1 cellular context compared by ENCODE assay signal in the genomic region with DNA sequence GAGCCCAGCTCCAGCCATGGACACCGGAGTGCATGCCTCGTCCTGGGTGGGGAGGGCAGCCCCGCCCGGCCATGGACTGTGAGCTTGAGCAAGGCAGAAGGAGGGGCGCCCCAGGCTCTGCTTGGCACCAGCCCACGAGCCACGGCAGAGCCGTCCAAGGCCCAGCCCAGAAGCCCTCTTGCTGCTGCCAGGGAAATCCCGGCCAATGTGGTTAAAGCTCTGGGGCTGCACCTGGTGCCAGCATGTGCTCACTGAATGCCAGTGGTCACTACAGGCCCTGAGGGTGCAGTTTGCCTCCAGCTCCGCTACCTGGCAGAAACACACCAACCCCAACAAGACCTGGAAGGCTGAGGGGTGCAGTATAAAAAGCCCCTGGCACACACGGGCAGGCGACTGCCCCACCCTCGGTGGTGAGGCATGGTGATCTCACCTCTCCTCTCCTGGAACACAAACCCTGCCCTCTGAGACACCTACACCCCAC.
TF ChIP-seq lines count a peak whose summit lies in the region.

No MANE protein-coding gene starts in this region.

TF ChIP-seq in H1, 55 proteins besides CTCF, POLR2A, EP300 and RAD21:
- TF ChIP-seq, protein P1, sequence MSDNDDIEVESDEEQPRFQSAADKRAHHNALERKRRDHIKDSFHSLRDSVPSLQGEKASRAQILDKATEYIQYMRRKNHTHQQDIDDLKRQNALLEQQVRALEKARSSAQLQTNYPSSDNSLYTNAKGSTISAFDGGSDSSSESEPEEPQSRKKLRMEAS (IDR thresholded peaks at IDR 0.05): no peak
- TF ChIP-seq SIN3A (conservative IDR thresholded peaks at IDR 0.05 in 1 of 2, IDR thresholded peaks at IDR 0.05 in 1 of 2; ENCODE audit: low read depth in 1 of 2, low read length in 2 of 2): no peak
- no peak for TF ChIP-seq SUZ12 (IDR thresholded peaks at IDR 0.05; ENCODE audit: low read length)
- TF ChIP-seq FOSL1 (IDR thresholded peaks at IDR 0.05; ENCODE audit: insufficient read depth, low read depth, low read length): no peak
- TF ChIP-seq NANOG (IDR thresholded peaks at IDR 0.05; ENCODE audit: insufficient read depth, low read depth, low read length, poor library complexity, severe bottlenecking): no peak
- no peak for TF ChIP-seq KDM1A (IDR thresholded peaks at IDR 0.05; ENCODE audit: borderline replicate concordance, low read length)
- TF ChIP-seq SRF (IDR thresholded peaks at IDR 0.05; ENCODE audit: low read depth, low read length): no peak
- no peak for TF ChIP-seq KDM4A (IDR thresholded peaks at IDR 0.05; ENCODE audit: low read depth, low read length, severe bottlenecking)
- no peak for TF ChIP-seq CREB1 (IDR thresholded peaks at IDR 0.05)
- no peak for TF ChIP-seq SP4 (IDR thresholded peaks at IDR 0.05; ENCODE audit: low read length)
- TF ChIP-seq PHF8 (conservative IDR thresholded peaks at IDR 0.05; ENCODE audit: low read depth, low read length): no peak
- no peak for TF ChIP-seq POU5F1 (IDR thresholded peaks at IDR 0.05; ENCODE audit: low read depth, low read length)
- TF ChIP-seq CHD2 (IDR thresholded peaks at IDR 0.05; ENCODE audit: low read length): no peak
- no peak for TF ChIP-seq CBX5 (IDR thresholded peaks at IDR 0.05; ENCODE audit: low read depth, low read length)
- TF ChIP-seq, protein P2, sequence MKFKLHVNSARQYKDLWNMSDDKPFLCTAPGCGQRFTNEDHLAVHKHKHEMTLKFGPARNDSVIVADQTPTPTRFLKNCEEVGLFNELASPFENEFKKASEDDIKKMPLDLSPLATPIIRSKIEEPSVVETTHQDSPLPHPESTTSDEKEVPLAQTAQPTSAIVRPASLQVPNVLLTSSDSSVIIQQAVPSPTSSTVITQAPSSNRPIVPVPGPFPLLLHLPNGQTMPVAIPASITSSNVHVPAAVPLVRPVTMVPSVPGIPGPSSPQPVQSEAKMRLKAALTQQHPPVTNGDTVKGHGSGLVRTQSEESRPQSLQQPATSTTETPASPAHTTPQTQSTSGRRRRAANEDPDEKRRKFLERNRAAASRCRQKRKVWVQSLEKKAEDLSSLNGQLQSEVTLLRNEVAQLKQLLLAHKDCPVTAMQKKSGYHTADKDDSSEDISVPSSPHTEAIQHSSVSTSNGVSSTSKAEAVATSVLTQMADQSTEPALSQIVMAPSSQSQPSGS (IDR thresholded peaks at IDR 0.05; ENCODE audit: low read length): no peak
- no peak for TF ChIP-seq CTBP2 (IDR thresholded peaks at IDR 0.05; ENCODE audit: borderline replicate concordance, insufficient read depth, insufficient read length, low read length)
- TF ChIP-seq GTF2F1 (IDR thresholded peaks at IDR 0.05; ENCODE audit: borderline replicate concordance, low read depth, low read length): no peak
- TF ChIP-seq ASH2L (IDR thresholded peaks at IDR 0.05; ENCODE audit: low read length): no peak
- no peak for TF ChIP-seq TBP (IDR thresholded peaks at IDR 0.05; ENCODE audit: low read depth, low read length)
- no peak for TF ChIP-seq RNF2 (IDR thresholded peaks at IDR 0.05; ENCODE audit: borderline replicate concordance, low read depth, low read length, missing control alignments, poor library complexity, severe bottlenecking)
